In the genomic region with DNA sequence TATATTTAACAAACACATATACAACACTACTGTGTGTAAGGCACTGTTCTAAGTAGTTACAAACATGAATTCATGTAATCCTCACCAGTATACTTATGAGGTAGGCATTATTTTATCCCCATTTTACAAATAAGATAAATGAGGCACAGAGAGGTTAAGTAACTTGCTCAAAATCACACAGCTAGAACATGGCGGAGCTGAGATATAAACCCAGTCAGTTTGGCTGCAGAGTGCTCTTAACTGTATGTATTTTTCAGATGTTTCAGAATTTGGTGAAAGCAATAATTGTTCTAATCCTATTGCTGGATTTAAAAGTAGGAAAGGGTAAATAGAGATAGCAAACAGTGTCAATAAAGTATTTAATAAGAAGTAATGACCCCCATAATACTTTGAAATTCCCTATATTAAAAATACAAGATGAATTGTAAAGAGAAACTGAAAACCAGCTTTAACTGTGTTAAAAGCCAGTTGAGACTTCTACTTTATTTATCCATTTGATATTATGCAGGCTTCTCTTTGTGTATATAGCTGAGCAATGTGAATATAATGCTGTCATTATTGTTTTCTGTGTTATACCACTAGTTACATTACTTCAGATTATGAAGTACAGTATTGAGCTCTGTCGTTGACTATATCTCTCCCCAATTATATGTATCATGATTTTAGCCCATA, we compare ENCODE assay signal across 25 cellular contexts.
"Had no signal": no experiment of that assay in that cellular context is flagged by ENCODE, and none has a peak within 500 bp of the region (broad histone marks: within the 10 kb centered on the region; RNA-seq: fewer than 3 reads in every experiment).

No MANE protein-coding gene starts in this region.

- H3K27ac ChIP-seq: coronary artery, left ventricle myocardium inferior, neutrophil, suprapubic skin had no signal

- FAIRE-seq: keratinocyte had no signal

- H3K9me3 ChIP-seq: body of pancreas, left ventricle myocardium inferior, neutrophil, suprapubic skin had no signal

- ATAC-seq: activated CD8-positive, alpha-beta memory T cell treated with anti-CD3 and anti-CD28 coated beads, Interleukin-2, amount 10 ng/mL, durations not matched to agents 7 days and 5 days; body of pancreas; esophagus mucosa; natural killer cell; T-cell had no signal

- H3K27ac Mint-ChIP-seq: activated CD8-positive, alpha-beta memory T cell treated with anti-CD3 and anti-CD28 coated beads, Interleukin-2, amount 10 ng/mL, durations not matched to agents 7 days and 5 days; activated naive CD4-positive, alpha-beta T cell treated with anti-CD3 and anti-CD28 coated beads, Interleukin-2, amount 50 U/mL, for 24 hours; activated T-cell treated with anti-CD3 and anti-CD28 coated beads, Interleukin-2, amount 50 U/mL, for 24 hours; memory B cell; natural killer cell; T-cell; type B pancreatic cell had no signal

- H3K36me3 ChIP-seq: left ventricle myocardium inferior, neutrophil, suprapubic skin had no signal

- H3K4me3 Mint-ChIP-seq: activated CD8-positive, alpha-beta memory T cell treated with anti-CD3 and anti-CD28 coated beads, Interleukin-2, amount 10 ng/mL, durations not matched to agents 7 days and 5 days; activated naive CD4-positive, alpha-beta T cell treated with anti-CD3 and anti-CD28 coated beads, Interleukin-2, amount 50 U/mL, for 24 hours; activated T-cell treated with anti-CD3 and anti-CD28 coated beads, Interleukin-2, amount 50 U/mL, for 24 hours; memory B cell; natural killer cell; T-cell; type B pancreatic cell had no signal

- H3K27me3 ChIP-seq: body of pancreas, neutrophil, suprapubic skin had no signal

- H3K4me1 ChIP-seq: suprapubic skin had no signal

- DNase-seq: activated CD4-positive, alpha-beta T cell treated with anti-CD3 and anti-CD28 coated beads, Interleukin-2, amount 50 U/mL, for 48 hours; activated CD4-positive, CD25-positive, alpha-beta regulatory T cell treated with anti-CD3 and anti-CD28 coated beads, Interleukin-2, amount 50 U/mL, for 72 hours; activated CD8-positive, alpha-beta memory T cell treated with anti-CD3 and anti-CD28 coated beads, Interleukin-2, amount 10 ng/mL, durations not matched to agents 7 days and 5 days; activated effector memory CD4-positive, alpha-beta T cell treated with Interleukin-2 at 50 U/mL for 16 hours; activated T-cell treated with anti-CD3 and anti-CD28 coated beads, Interleukin-2, amount 50 U/mL, for 24 hours; amniotic stem cell; caudate nucleus; left ventricle myocardium inferior; natural killer cell; posterior cingulate gyrus; retina; stimulated activated CD4-positive, alpha-beta T cell treated with anti-CD3 and anti-CD28 coated beads, Interleukin-4, amount 100 ng/mL, for 4 hours; stimulated activated CD8-positive, alpha-beta memory T cell treated with anti-CD3 and anti-CD28 coated beads, Interleukin-4, amount 100 ng/mL, for 48 hours; stimulated activated naive CD4-positive, alpha-beta T cell treated with Interleukin-2 at 50 U/mL for 16 hours; T-cell; T1000 had no signal

- H3K27me3 Mint-ChIP-seq: activated CD8-positive, alpha-beta memory T cell treated with anti-CD3 and anti-CD28 coated beads, Interleukin-2, amount 10 ng/mL, durations not matched to agents 7 days and 5 days; activated naive CD4-positive, alpha-beta T cell treated with anti-CD3 and anti-CD28 coated beads, Interleukin-2, amount 50 U/mL, for 24 hours; activated T-cell treated with anti-CD3 and anti-CD28 coated beads, Interleukin-2, amount 50 U/mL, for 24 hours; memory B cell; T-cell; type B pancreatic cell had no signal

- H3K4me3 ChIP-seq: body of pancreas, coronary artery, left ventricle myocardium inferior, suprapubic skin had no signal

- H3K36me3 Mint-ChIP-seq: natural killer cell had no signal

- H3K9me3 Mint-ChIP-seq: activated naive CD4-positive, alpha-beta T cell treated with anti-CD3 and anti-CD28 coated beads, Interleukin-2, amount 50 U/mL, for 24 hours; activated T-cell treated with anti-CD3 and anti-CD28 coated beads, Interleukin-2, amount 50 U/mL, for 24 hours; memory B cell; natural killer cell; T-cell; type B pancreatic cell had no signal
